ENCODE assay signal across 16 cellular contexts in genomic region chr7:100174582-100174981, GRCh38.
"Had no signal": no experiment of that assay in that cellular context is flagged by ENCODE, and none has a peak within 500 bp of the region (broad histone marks: within the 10 kb centered on the region; RNA-seq: fewer than 3 reads in every experiment).

No MANE protein-coding gene starts in this region.

- H3K27me3 Mint-ChIP-seq: activated naive CD4-positive, alpha-beta T cell treated with anti-CD3 and anti-CD28 coated beads, Interleukin-2, amount 50 U/mL, for 24 hours had no signal

- H3K36me3 Mint-ChIP-seq: activated naive CD4-positive, alpha-beta T cell treated with anti-CD3 and anti-CD28 coated beads, Interleukin-2, amount 50 U/mL, for 24 hours had no signal

- H3K27ac ChIP-seq: cardiac muscle cell, lower lobe of right lung, pancreas, thoracic aorta, WERI-Rb-1 had no signal

- H3K27me3 ChIP-seq: pancreas had no signal

- H3K4me3 Mint-ChIP-seq: activated naive CD4-positive, alpha-beta T cell treated with anti-CD3 and anti-CD28 coated beads, Interleukin-2, amount 50 U/mL, for 24 hours; effector memory CD8-positive, alpha-beta T cell; stimulated activated naive B cell treated with anti-CD40 and anti-IgM and Interleukin-4, amounts not matched to agents 10 μg/mL and 1 μg/mL and 100 μg/mL, for 72 hours; T-helper 17 cell had no signal

- H3K4me3 ChIP-seq: cardiac muscle cell, lower lobe of right lung, pancreas, thoracic aorta had no signal

- DNase-seq: activated CD4-positive, alpha-beta T cell treated with anti-CD3 and anti-CD28 coated beads for 1 hour; activated CD8-positive, alpha-beta memory T cell treated with anti-CD3 and anti-CD28 coated beads for 24 hours; activated CD8-positive, alpha-beta memory T cell treated with anti-CD3 and anti-CD28 coated beads, Interleukin-2, amount 50 U/mL, for 48 hours; activated effector memory CD4-positive, alpha-beta T cell treated with anti-CD3 and anti-CD28 coated beads, Interleukin-2, amount 50 U/mL, for 16 hours; activated T-cell treated with anti-CD3 and anti-CD28 coated beads, Interleukin-2, amount 50 U/mL, for 72 hours; effector memory CD8-positive, alpha-beta T cell; hippocampal formation; lower lobe of right lung; pancreas; stimulated activated naive B cell treated with anti-CD40 and anti-IgM and Interleukin-4, amounts not matched to agents 10 μg/mL and 1 μg/mL and 100 μg/mL, for 72 hours; T-helper 17 cell; WERI-Rb-1 had no signal

- ATAC-seq: activated T-cell treated with anti-CD3 and anti-CD28 coated beads, Interleukin-2, amount 50 U/mL, for 72 hours; effector memory CD8-positive, alpha-beta T cell; lower lobe of right lung; pancreas; sciatic nerve; stimulated activated naive B cell treated with anti-CD40 and anti-IgM and Interleukin-4, amounts not matched to agents 10 μg/mL and 1 μg/mL and 100 μg/mL, for 72 hours; T-helper 17 cell had no signal

- H3K9me3 ChIP-seq: lower lobe of right lung, pancreas, thoracic aorta had no signal

- H3K36me3 ChIP-seq: cardiac muscle cell, lower lobe of right lung, pancreas, thoracic aorta had no signal

- H3K9me3 Mint-ChIP-seq: activated naive CD4-positive, alpha-beta T cell treated with anti-CD3 and anti-CD28 coated beads, Interleukin-2, amount 50 U/mL, for 24 hours; activated T-cell treated with anti-CD3 and anti-CD28 coated beads, Interleukin-2, amount 50 U/mL, for 72 hours; effector memory CD8-positive, alpha-beta T cell had no signal
